ENCODE assay signal across 14 cellular contexts in the genomic region with DNA sequence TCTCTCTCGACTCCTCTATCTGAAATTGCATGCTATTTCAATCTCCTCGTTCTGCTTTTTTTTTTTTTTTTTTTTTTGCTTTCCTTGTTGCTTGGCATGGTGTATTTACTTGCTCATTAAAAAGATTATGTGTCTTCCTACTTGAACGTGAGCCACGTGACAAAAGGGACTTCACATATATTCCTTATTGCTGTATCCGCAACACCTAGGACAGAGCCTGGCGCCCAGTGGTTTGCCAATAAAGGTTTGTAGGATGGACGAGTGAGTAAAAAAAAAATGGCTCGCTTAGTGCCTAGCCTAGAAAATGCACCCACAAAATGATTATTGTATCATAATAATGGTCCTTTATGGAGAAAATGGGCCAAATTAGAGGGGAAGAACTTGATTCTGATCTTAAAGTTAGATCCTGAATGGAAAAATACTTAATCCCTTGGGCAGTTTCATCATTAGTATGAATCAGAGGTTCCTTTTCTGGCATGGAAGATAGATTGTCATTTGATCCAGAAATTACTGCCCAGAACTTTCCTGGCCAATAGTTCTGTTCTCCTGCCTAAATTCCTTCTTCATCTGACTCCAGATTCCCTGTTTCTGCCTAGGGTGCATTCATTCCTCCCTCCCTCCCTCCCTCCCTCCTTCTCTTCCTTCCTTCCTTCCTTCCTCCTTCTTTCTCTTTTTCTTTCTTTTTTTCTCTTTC. TPM values are rescaled to one million over a fixed set of nuclear protein-coding genes. Genes with fewer than 3 reads are reported as not detected.
A peak's percentile ranks its signal among the peaks of the same experiment; 100 is the strongest.
DNase-seq lines count a peak whose midpoint lies in the region; ATAC-seq and TF ChIP-seq lines count a peak whose summit lies in the region.
"Had no signal": no experiment of that assay in that cellular context is flagged by ENCODE, and none has a peak within 500 bp of the region (broad histone marks: within the 10 kb centered on the region; RNA-seq: fewer than 3 reads in every experiment).

No MANE protein-coding gene starts in this region.

- H3K9me3 ChIP-seq in right atrium auricular region (no peaks in the 10 kb centered on the region), mucosa of descending colon (no peaks in the 10 kb centered on the region)
- H3K9me3 ChIP-seq: tibial nerve had no signal

- H3K27me3 ChIP-seq in right atrium auricular region: no peaks in the 10 kb centered on the region
- H3K27me3 ChIP-seq in dorsolateral prefrontal cortex: peaks cover 0 to 3% (median 0%) of the 10 kb centered on the region in 45 donors
- H3K27me3 ChIP-seq: tibial nerve had no signal

- intact Hi-C loops in Right ventricle myocardium superior (cut with DNase I) (no loop called here), mucosa of descending colon (cut with DNase I, micrococcal nuclease) (loop anchor here in 1 of 2 donors (10.0 kb wide), 1 partner anchor 101 kb away; no protein-coding TSS in a partner anchor), dorsolateral prefrontal cortex (cut with DNase I) (no loop called here)

- no peaks in the 10 kb centered on the region for H3K36me3 ChIP-seq in right atrium auricular region
- no peaks in the 10 kb centered on the region for H3K36me3 ChIP-seq in mucosa of descending colon (ENCODE audit: low read depth)
- H3K36me3 ChIP-seq: tibial nerve had no signal

- H3K4me3 ChIP-seq in right atrium auricular region (no peak overlapping the region), fibroblast of pulmonary artery (replicated peaks; ENCODE audit: low read depth, low read length) (no peak overlapping the region), mucosa of descending colon (no peak overlapping the region), dorsolateral prefrontal cortex (no peak overlapping the region)
- H3K4me3 ChIP-seq: tibial nerve had no signal

- peak overlapping the region in 1 of 2 donors; percentile 57 for H3K27ac ChIP-seq in right atrium auricular region
- peak overlapping the region in 4 of 59 donors; percentile 11 to 43 (median 30) for H3K27ac ChIP-seq in dorsolateral prefrontal cortex
- H3K27ac ChIP-seq: RWPE1 had no signal

- H3K4me1 ChIP-seq in right atrium auricular region (no peaks in the 10 kb centered on the region), mucosa of descending colon (ENCODE audit: low read depth) (peaks cover 11% of the 10 kb centered on the region)

- no peak for DNase-seq in Right ventricle myocardium superior
- no peak for DNase-seq in right atrium auricular region (ENCODE audit: low spot score)
- peak; percentile 50 for DNase-seq in fibroblast of pulmonary artery (ENCODE audit: low read depth)
- DNase-seq in mucosa of descending colon: no peak
- no peak for DNase-seq in D341Med (ENCODE audit: low spot score)
- DNase-seq in kidney glomerular epithelial cell (lab: John Stamatoyannopoulos, UW): no peak
- no peak for DNase-seq in dorsolateral prefrontal cortex
- DNase-seq: activated CD4-positive, alpha-beta memory T cell treated with anti-CD3 and anti-CD28 coated beads for 36 hours; NCI-H1417 treated with DMSO at 0.1 percent for 48 hours; NCI-H524 had no signal

- ATAC-seq in Right ventricle myocardium superior (ENCODE audit: poor library complexity) (peak; percentile 82), mucosa of descending colon (peak; percentile 10), GM18868 (IDR thresholded peaks at IDR 0.05; ENCODE audit: unreplicated experiment) (no peak)

- no peak for TF ChIP-seq CTCF in right atrium auricular region (IDR thresholded peaks at IDR 0.05)
- no peak for TF ChIP-seq CTCF in fibroblast of pulmonary artery (IDR thresholded peaks at IDR 0.05; ENCODE audit: low read length, missing control alignments)
- TF ChIP-seq CTCF in mucosa of descending colon (IDR thresholded peaks at IDR 0.05): no peak
- TF ChIP-seq CTCF in dorsolateral prefrontal cortex (IDR thresholded peaks at IDR 0.05 in 54 of 56, conservative IDR thresholded peaks at IDR 0.05 in 2 of 56; ENCODE audit: low read depth in 1 of 56, partially characterized antibody in 56 of 56): no peak

RNA-seq across cellular contexts. Expression of gene TMEM220, which starts 13.6 kb away (rescaled TPM):
- 7.6 TPM for total RNA-seq in Right ventricle myocardium superior
- total RNA-seq in right atrium auricular region: 1 to 10 TPM; 5.5 to 6.5 TPM
- total RNA-seq in mucosa of descending colon: 10 to 100 TPM; 14.9 to 29.5 (median 22.4) TPM
- total RNA-seq in dorsolateral prefrontal cortex: 10 to 100 TPM in 1 of 120 experiments, 1 to 10 TPM in 118, under 1 TPM in 1; 0.47 to 11.5 (median 3.9) TPM
- total RNA-seq: epithelial cell of proximal tubule had no signal

RNA-seq across cellular contexts. Expression of gene ADPRM, which starts 46.1 kb away (rescaled TPM):
- total RNA-seq in Right ventricle myocardium superior (3.3 TPM), right atrium auricular region (1 to 10 TPM; 2.4 to 3.8 TPM), mucosa of descending colon (1 to 10 TPM; 6.9 to 8.7 (median 8.5) TPM), dorsolateral prefrontal cortex (10 to 100 TPM in 55 of 120 experiments, 1 to 10 TPM in 65; 4.4 to 14.2 (median 9.8) TPM)

RNA-seq across cellular contexts. Expression of gene SCO1, which starts 46.1 kb away (rescaled TPM):
- total RNA-seq in Right ventricle myocardium superior (27.6 TPM), right atrium auricular region (10 to 100 TPM; 14.6 to 21.6 TPM), mucosa of descending colon (10 to 100 TPM; 32.1 to 39.0 (median 38.3) TPM), dorsolateral prefrontal cortex (10 to 100 TPM; 16.9 to 39.9 (median 23.3) TPM)
